ENCODE assay signal across 18 cellular contexts in the genomic region with DNA sequence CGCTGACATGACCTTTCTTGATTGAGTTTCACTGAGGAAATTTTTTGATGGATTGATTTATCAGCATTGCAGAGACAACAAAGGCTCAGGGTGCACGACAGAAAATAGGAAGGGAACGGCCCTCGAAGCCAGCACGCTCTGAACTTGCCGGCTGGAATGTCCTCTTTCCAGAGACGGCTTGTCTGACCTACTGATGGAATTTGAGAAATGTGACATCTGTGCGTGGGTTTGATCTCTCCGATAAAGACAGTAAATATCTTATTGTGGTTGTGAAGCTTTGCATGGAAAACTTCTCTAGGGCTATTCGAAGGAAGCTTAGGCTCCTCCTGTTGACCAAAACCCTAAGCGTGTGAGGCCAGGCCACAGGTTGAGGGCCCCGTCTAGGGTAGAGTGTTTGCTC.
DNase-seq lines count a peak whose midpoint lies in the region; ATAC-seq and TF ChIP-seq lines count a peak whose summit lies in the region.
"Had no signal": no experiment of that assay in that cellular context is flagged by ENCODE, and none has a peak within 500 bp of the region (broad histone marks: within the 10 kb centered on the region; RNA-seq: fewer than 3 reads in every experiment).

No MANE protein-coding gene starts in this region.

- no peaks in the 10 kb centered on the region for H3K27me3 Mint-ChIP-seq in nephron (ENCODE audit: low read depth)

- peaks cover 11% of the 10 kb centered on the region for H3K36me3 Mint-ChIP-seq in nephron (ENCODE audit: low read depth)

- no peak for TF ChIP-seq CTCF in nephron (IDR thresholded peaks at IDR 0.05; ENCODE audit: unreplicated experiment in 3 of 3)

- peak overlapping the region in 1 of 3 experiments; percentile 52 for H3K4me3 Mint-ChIP-seq in nephron
- H3K4me3 Mint-ChIP-seq: CD4-positive, alpha-beta memory T cell had no signal

- no peak for ATAC-seq in GM18870 (IDR thresholded peaks at IDR 0.05; ENCODE audit: unreplicated experiment)
- ATAC-seq: A549 had no signal

- H3K27ac Mint-ChIP-seq in nephron = peak overlapping the region; percentile 50 to 83 (median 69)
- H3K27ac Mint-ChIP-seq: CD4-positive, alpha-beta memory T cell had no signal

- H3K9me3 Mint-ChIP-seq in nephron = peaks cover 2% of the 10 kb centered on the region

- H3K4me1 Mint-ChIP-seq in nephron = peaks cover 31% of the 10 kb centered on the region
- H3K4me1 Mint-ChIP-seq: CD4-positive, alpha-beta memory T cell had no signal

- peak; percentile 23 for DNase-seq in A172 (ENCODE audit: low spot score)
- peak; percentile 96 for DNase-seq in M059J (ENCODE audit: low read depth)
- peak; percentile 62 for DNase-seq in islet precursor cell
- DNase-seq in cerebellum (ENCODE audit: low spot score) = no peak
- DNase-seq in activated naive CD4-positive, alpha-beta T cell (lab: John Stamatoyannopoulos, UW) = no peak
- no peak for DNase-seq in germinal center (ENCODE audit: low spot score)
- DNase-seq: CD4-positive, alpha-beta memory T cell; DMS53; KBM-7; MV-4-11; NCI-H1417; NCI-H187 treated with DMSO at 0.1 percent for 48 hours; NCI-H226; NCI-H524; NCI-H82 had no signal

Comparison
In these comparisons a context has a peak if more than half of its experiments do, and no peak if none do; other contexts are left out.
1. DNase-seq: peak in A172 (single experiment), M059J (single experiment) and islet precursor cell (single experiment); none in cerebellum (single experiment), activated naive CD4-positive, alpha-beta T cell (0 of 4) and germinal center (single experiment).